ENCODE assay signal across 9 cellular contexts in the genomic region with DNA sequence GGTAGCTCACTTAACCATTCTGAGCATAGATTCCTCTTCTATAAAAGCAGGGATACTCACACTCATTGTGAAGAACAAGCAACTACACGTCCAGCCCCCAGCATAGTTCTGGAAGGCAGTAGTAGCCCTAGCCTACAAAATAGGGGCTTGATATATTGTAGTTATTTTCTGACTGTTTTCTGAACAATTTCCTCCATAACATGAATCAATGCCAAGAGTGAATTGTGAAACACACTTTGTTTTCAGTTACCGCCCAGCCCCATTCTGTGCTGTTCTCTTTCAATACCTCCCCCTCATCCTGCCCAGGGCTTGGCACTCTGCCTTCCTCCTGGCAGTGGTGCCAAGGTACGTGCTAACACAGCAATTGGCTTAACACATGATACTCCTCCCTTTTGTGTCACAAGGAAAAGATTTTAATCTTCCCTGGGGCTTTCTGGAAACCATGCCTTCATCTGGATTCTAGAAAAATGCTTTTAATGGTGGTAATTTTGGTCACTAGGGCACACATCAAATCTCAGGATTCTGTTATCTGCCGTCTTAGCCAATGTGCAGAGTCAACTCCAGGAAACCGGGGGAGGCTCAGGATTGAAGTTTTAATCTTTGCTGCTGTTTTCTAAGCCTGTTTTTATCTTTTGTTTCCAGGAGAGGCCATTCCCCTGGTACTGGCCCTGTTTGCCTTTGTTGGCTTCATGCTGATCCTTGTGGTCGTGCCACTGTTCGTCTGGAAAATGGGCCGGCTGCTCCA. TPM values are rescaled to one million over a fixed set of nuclear protein-coding genes. Genes with fewer than 3 reads are reported as not detected.
DNase-seq lines count a peak whose midpoint lies in the region; ATAC-seq and TF ChIP-seq lines count a peak whose summit lies in the region.
"Had no signal": no experiment of that assay in that cellular context is flagged by ENCODE, and none has a peak within 500 bp of the region (broad histone marks: within the 10 kb centered on the region; RNA-seq: fewer than 3 reads in every experiment).

No MANE protein-coding gene starts in this region.

- H3K4me3 Mint-ChIP-seq in naive thymus-derived CD4-positive, alpha-beta T cell: peak overlapping the region in 3 of 10 donors; percentile 3 to 68 (median 26)
- H3K4me3 Mint-ChIP-seq: activated naive CD8-positive, alpha-beta T cell treated with anti-CD3 and anti-CD28 coated beads, Interleukin-2, amount 10 ng/mL, durations not matched to agents 7 days and 5 days had no signal

- no peaks in the 10 kb centered on the region for H3K36me3 Mint-ChIP-seq in naive thymus-derived CD4-positive, alpha-beta T cell
- H3K36me3 Mint-ChIP-seq: activated naive CD8-positive, alpha-beta T cell treated with anti-CD3 and anti-CD28 coated beads, Interleukin-2, amount 10 ng/mL, durations not matched to agents 7 days and 5 days had no signal

- CTCF ChIA-PET in naive thymus-derived CD4-positive, alpha-beta T cell (lab: Charles Lee): no interaction called here

- peak in 1 of 56 donors; percentile 16 for TF ChIP-seq CTCF in dorsolateral prefrontal cortex (IDR thresholded peaks at IDR 0.05 in 54 of 56, conservative IDR thresholded peaks at IDR 0.05 in 2 of 56; ENCODE audit: low read depth in 1 of 56, partially characterized antibody in 56 of 56)

- peak; percentile 65 for DNase-seq in COR-L47 (lab: John Stamatoyannopoulos, UW)
- peak; percentile 92 for DNase-seq in NCI-H2196 treated with DMSO at 0.1 percent for 48 hours (lab: John Stamatoyannopoulos, UW; ENCODE audit: unreplicated experiment)
- peak in 9 of 10 donors; percentile 52 to 84 (median 78) for DNase-seq in dorsolateral prefrontal cortex
- DNase-seq in naive thymus-derived CD4-positive, alpha-beta T cell: no peak
- DNase-seq in activated CD8-positive, alpha-beta memory T cell treated with anti-CD3 and anti-CD28 coated beads for 24 hours: no peak
- no peak for DNase-seq in stimulated activated CD4-positive, alpha-beta T cell treated with anti-CD3 and anti-CD28 coated beads, Interleukin-2, amount 100 ng/mL, for 48 hours
- DNase-seq: activated naive CD8-positive, alpha-beta T cell treated with anti-CD3 and anti-CD28 coated beads, Interleukin-2, amount 10 ng/mL, durations not matched to agents 7 days and 5 days had no signal

- H3K27me3 Mint-ChIP-seq in naive thymus-derived CD4-positive, alpha-beta T cell: no peaks in the 10 kb centered on the region
- H3K27me3 Mint-ChIP-seq: activated naive CD8-positive, alpha-beta T cell treated with anti-CD3 and anti-CD28 coated beads, Interleukin-2, amount 10 ng/mL, durations not matched to agents 7 days and 5 days had no signal

- no peaks in the 10 kb centered on the region for H3K27me3 ChIP-seq in dorsolateral prefrontal cortex
- no peaks in the 10 kb centered on the region for H3K27me3 ChIP-seq in naive thymus-derived CD4-positive, alpha-beta T cell (ENCODE audit: control insufficient read depth in 2 of 2, insufficient read depth in 2 of 2, low read length in 2 of 2)

- no peaks in the 10 kb centered on the region for H3K9me3 ChIP-seq in naive thymus-derived CD4-positive, alpha-beta T cell (ENCODE audit: control insufficient read depth in 2 of 3, low read length in 3 of 3)

- peak overlapping the region; percentile 13 to 90 (median 76) for H3K27ac ChIP-seq in dorsolateral prefrontal cortex
- no peak overlapping the region for H3K27ac ChIP-seq in naive thymus-derived CD4-positive, alpha-beta T cell (ENCODE audit: low read depth, low read length)

- peak overlapping the region in 4 of 59 donors; percentile 1 to 9 (median 6) for H3K4me3 ChIP-seq in dorsolateral prefrontal cortex
- H3K4me3 ChIP-seq in naive thymus-derived CD4-positive, alpha-beta T cell (ENCODE audit: low read length): no peak overlapping the region

- no peaks in the 10 kb centered on the region for H3K9me3 Mint-ChIP-seq in naive thymus-derived CD4-positive, alpha-beta T cell
- H3K9me3 Mint-ChIP-seq: activated naive CD8-positive, alpha-beta T cell treated with anti-CD3 and anti-CD28 coated beads, Interleukin-2, amount 10 ng/mL, durations not matched to agents 7 days and 5 days had no signal

- intact Hi-C loops in dorsolateral prefrontal cortex (cut with DNase I): loop anchor here in 1 of 2 donors (5.0 kb wide), 1 partner anchor 133 kb away; the partner anchor contains the start of gene NCK1
- intact Hi-C loops in naive thymus-derived CD4-positive, alpha-beta T cell (cut with micrococcal nuclease): no loop called here

- peak overlapping the region in 7 of 9 donors; percentile 9 to 85 (median 49) for H3K27ac Mint-ChIP-seq in naive thymus-derived CD4-positive, alpha-beta T cell
- H3K27ac Mint-ChIP-seq: activated naive CD8-positive, alpha-beta T cell treated with anti-CD3 and anti-CD28 coated beads, Interleukin-2, amount 10 ng/mL, durations not matched to agents 7 days and 5 days had no signal

- POLR2A ChIA-PET in naive thymus-derived CD4-positive, alpha-beta T cell (lab: Charles Lee): interaction anchor here (1.4 kb wide), 1 partner anchor 242 kb away, joined by 4 read pairs; the partner anchor contains the start of gene STAG1

- H3K36me3 ChIP-seq in naive thymus-derived CD4-positive, alpha-beta T cell (ENCODE audit: control insufficient read depth in 2 of 3, insufficient read depth in 3 of 3, low read length in 3 of 3): no peaks in the 10 kb centered on the region

- peaks cover 3 to 16% (median 11%) of the 10 kb centered on the region in 7 donors for H3K4me1 Mint-ChIP-seq in naive thymus-derived CD4-positive, alpha-beta T cell
- H3K4me1 Mint-ChIP-seq: activated naive CD8-positive, alpha-beta T cell treated with anti-CD3 and anti-CD28 coated beads, Interleukin-2, amount 10 ng/mL, durations not matched to agents 7 days and 5 days had no signal

- H3K4me1 ChIP-seq in naive thymus-derived CD4-positive, alpha-beta T cell (ENCODE audit: control insufficient read depth in 2 of 2, insufficient read depth in 2 of 2, low read length in 2 of 2): no peaks in the 10 kb centered on the region

- no peak for ATAC-seq in naive thymus-derived CD4-positive, alpha-beta T cell
- ATAC-seq in GM19328 (IDR thresholded peaks at IDR 0.05; ENCODE audit: unreplicated experiment) (no peak), GM18498 (IDR thresholded peaks at IDR 0.05; ENCODE audit: unreplicated experiment) (no peak)

RNA-seq across cellular contexts. Expression of gene IL20RB, which starts 37.2 kb away (rescaled TPM):
- 1 to 10 TPM in 55 of 120 experiments, under 1 TPM in 52, not detected in 13; 0.23 to 3.9 (median 1.0) TPM for total RNA-seq in dorsolateral prefrontal cortex
- total RNA-seq in naive thymus-derived CD4-positive, alpha-beta T cell: 1 to 10 TPM; 1.7 to 3.5 (median 2.4) TPM
- polyA plus RNA-seq in naive thymus-derived CD4-positive, alpha-beta T cell: under 1 TPM in 1 of 2 donors, not detected in 1; 0.33 TPM

Comparison
In these comparisons a context has a peak if more than half of its experiments do, and no peak if none do; other contexts are left out.
1. DNase-seq: peak in COR-L47 (single experiment), NCI-H2196 treated with DMSO at 0.1 percent for 48 hours (single experiment) and dorsolateral prefrontal cortex (9 of 10); none in naive thymus-derived CD4-positive, alpha-beta T cell (0 of 9), activated CD8-positive, alpha-beta memory T cell treated with anti-CD3 and anti-CD28 coated beads for 24 hours (single experiment) and stimulated activated CD4-positive, alpha-beta T cell treated with anti-CD3 and anti-CD28 coated beads, Interleukin-2, amount 100 ng/mL, for 48 hours (0 of 2).